28 cellular contexts compared by ENCODE assay signal in the genomic region with DNA sequence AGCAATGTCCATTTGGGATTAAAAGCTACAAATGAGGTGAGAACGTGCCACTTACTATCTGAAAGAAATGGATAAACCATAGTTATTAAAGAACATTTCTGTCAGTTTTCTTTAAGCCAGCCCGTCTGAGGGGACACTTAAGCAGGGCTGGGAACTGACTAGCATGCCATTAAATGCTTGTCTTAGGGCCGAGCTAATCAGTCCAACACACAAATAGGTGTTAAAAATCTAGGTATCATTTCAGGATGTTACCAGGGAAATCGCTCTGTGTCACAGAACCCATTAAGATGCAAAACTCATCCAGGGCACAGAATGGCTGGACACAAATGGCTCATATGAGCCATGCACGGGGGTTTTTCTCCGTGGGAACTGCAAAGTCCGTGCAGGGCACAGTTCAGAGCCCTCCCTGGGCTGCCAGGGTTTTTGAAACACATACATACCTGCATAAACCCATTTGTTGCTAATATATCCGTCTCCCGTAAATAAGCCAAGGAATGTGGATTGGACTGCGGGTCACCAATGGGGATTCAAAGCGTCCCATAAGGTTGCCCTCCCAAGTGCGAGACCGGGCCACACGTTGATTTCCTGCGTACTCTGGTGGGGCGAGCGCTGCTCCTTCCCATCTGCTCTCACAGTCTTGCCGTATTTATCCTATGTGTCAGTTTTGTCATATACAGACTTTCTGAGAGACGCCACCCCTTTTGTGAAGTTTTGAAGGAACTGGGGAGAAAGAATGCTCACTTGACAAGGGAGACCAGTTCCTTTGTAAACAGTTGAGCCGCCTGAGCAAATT. TPM values are rescaled to one million over a fixed set of nuclear protein-coding genes. Genes with fewer than 3 reads are reported as not detected.
DNase-seq lines count a peak whose midpoint lies in the region; ATAC-seq and TF ChIP-seq lines count a peak whose summit lies in the region.
"Had no signal": no experiment of that assay in that cellular context is flagged by ENCODE, and none has a peak within 500 bp of the region (broad histone marks: within the 10 kb centered on the region; RNA-seq: fewer than 3 reads in every experiment).

No MANE protein-coding gene starts in this region.

- CTCF ChIA-PET in activated CD4-positive, alpha-beta T cell treated with anti-CD3 and anti-CD28 coated beads for 36 hours (lab: Charles Lee), result no interaction called here

- H3K27me3 ChIP-seq in HUES6 (ENCODE audit: control insufficient read depth, insufficient read depth, low read length), result peaks cover 98% of the 10 kb centered on the region
- peaks cover 100% of the 10 kb centered on the region for H3K27me3 ChIP-seq in neural progenitor cell
- peaks cover 8% of the 10 kb centered on the region for H3K27me3 ChIP-seq in testis
- H3K27me3 ChIP-seq: MG63 had no signal

- H3K27me3 Mint-ChIP-seq in activated CD4-positive, alpha-beta T cell treated with anti-CD3 and anti-CD28 coated beads, Interleukin-2, amount 10 ng/mL, durations not matched to agents 24 days and 14 days, result peaks cover 78% of the 10 kb centered on the region
- H3K27me3 Mint-ChIP-seq in activated CD4-positive, alpha-beta T cell treated with anti-CD3 and anti-CD28 coated beads for 36 hours, result peaks cover 79% of the 10 kb centered on the region
- H3K27me3 Mint-ChIP-seq in glutamatergic neuron (ENCODE audit: unreplicated experiment), result peaks cover 40% of the 10 kb centered on the region
- peaks cover 76% of the 10 kb centered on the region for H3K27me3 Mint-ChIP-seq in neural progenitor cell (ENCODE audit: insufficient read depth, low read depth)

- H3K4me3 Mint-ChIP-seq in activated CD4-positive, alpha-beta T cell treated with anti-CD3 and anti-CD28 coated beads, Interleukin-2, amount 10 ng/mL, durations not matched to agents 24 days and 14 days, result no peak overlapping the region
- no peak overlapping the region for H3K4me3 Mint-ChIP-seq in activated CD4-positive, alpha-beta T cell treated with anti-CD3 and anti-CD28 coated beads for 36 hours
- H3K4me3 Mint-ChIP-seq in glutamatergic neuron (ENCODE audit: unreplicated experiment), result peak overlapping the region; percentile 21
- no peak overlapping the region for H3K4me3 Mint-ChIP-seq in neural progenitor cell
- H3K4me3 Mint-ChIP-seq: activated naive CD8-positive, alpha-beta T cell treated with anti-CD3 and anti-CD28 coated beads for 36 hours; activated T-helper 1 cell treated with anti-CD3 and anti-CD28 coated beads, Interleukin-12 subunit alpha, Interleukin-12 subunit beta, Interleukin-2, Interleukin-4 antibody, amounts not matched to agents 30 ng/mL and 10 ng/mL and 1 ng/mL, durations not matched to agents 14 hours and 24 hours and 36 hours; naive thymus-derived CD4-positive, alpha-beta T cell had no signal

- H3K9me3 ChIP-seq in HUES6 (ENCODE audit: control insufficient read depth, insufficient read depth, low read depth, low read length), result no peaks in the 10 kb centered on the region
- H3K9me3 ChIP-seq in neural progenitor cell (ENCODE audit: low read depth), result no peaks in the 10 kb centered on the region
- no peaks in the 10 kb centered on the region for H3K9me3 ChIP-seq in testis
- H3K9me3 ChIP-seq: A549, esophagus muscularis mucosa, gastrocnemius medialis, MG63, right atrium auricular region had no signal

- POLR2A ChIA-PET in activated CD4-positive, alpha-beta T cell treated with anti-CD3 and anti-CD28 coated beads for 36 hours (lab: Charles Lee), result no interaction called here

- no peak overlapping the region for H3K27ac ChIP-seq in HUES6 (ENCODE audit: low read depth, low read length)
- no peak overlapping the region for H3K27ac ChIP-seq in neural progenitor cell
- H3K27ac ChIP-seq in testis, result no peak overlapping the region
- H3K27ac ChIP-seq: A549, BLaER1, esophagus muscularis mucosa, gastrocnemius medialis, HL-60, right atrium auricular region had no signal

- peak overlapping the region; percentile 42 for H3K4me3 ChIP-seq in HUES6 (ENCODE audit: low read depth, low read length)
- no peak overlapping the region for H3K4me3 ChIP-seq in neural progenitor cell
- no peak overlapping the region for H3K4me3 ChIP-seq in testis
- H3K4me3 ChIP-seq: A549, BLaER1, esophagus muscularis mucosa, gastrocnemius medialis, MG63, right atrium auricular region had no signal

- H3K9me3 Mint-ChIP-seq in activated CD4-positive, alpha-beta T cell treated with anti-CD3 and anti-CD28 coated beads, Interleukin-2, amount 10 ng/mL, durations not matched to agents 24 days and 14 days, result peaks cover 24% of the 10 kb centered on the region
- H3K9me3 Mint-ChIP-seq in activated CD4-positive, alpha-beta T cell treated with anti-CD3 and anti-CD28 coated beads for 36 hours (ENCODE audit: low read depth), result no peaks in the 10 kb centered on the region
- peaks cover 13% of the 10 kb centered on the region for H3K9me3 Mint-ChIP-seq in glutamatergic neuron (ENCODE audit: unreplicated experiment)
- no peaks in the 10 kb centered on the region for H3K9me3 Mint-ChIP-seq in neural progenitor cell
- H3K9me3 Mint-ChIP-seq: activated naive CD8-positive, alpha-beta T cell treated with anti-CD3 and anti-CD28 coated beads for 36 hours had no signal

- H3K36me3 ChIP-seq in HUES6 (ENCODE audit: control insufficient read depth, insufficient read depth, low read length) (no peaks in the 10 kb centered on the region), neural progenitor cell (no peaks in the 10 kb centered on the region), testis (ENCODE audit: low read depth, missing control alignments) (no peaks in the 10 kb centered on the region)
- H3K36me3 ChIP-seq: BLaER1, esophagus muscularis mucosa, gastrocnemius medialis, MG63, right atrium auricular region had no signal

- peaks cover 7% of the 10 kb centered on the region for H3K36me3 Mint-ChIP-seq in activated CD4-positive, alpha-beta T cell treated with anti-CD3 and anti-CD28 coated beads, Interleukin-2, amount 10 ng/mL, durations not matched to agents 24 days and 14 days (ENCODE audit: low read depth)
- no peaks in the 10 kb centered on the region for H3K36me3 Mint-ChIP-seq in activated CD4-positive, alpha-beta T cell treated with anti-CD3 and anti-CD28 coated beads for 36 hours (ENCODE audit: low read depth)
- H3K36me3 Mint-ChIP-seq in glutamatergic neuron (ENCODE audit: unreplicated experiment) (peaks cover 4% of the 10 kb centered on the region), neural progenitor cell (no peaks in the 10 kb centered on the region)
- H3K36me3 Mint-ChIP-seq: activated naive CD8-positive, alpha-beta T cell treated with anti-CD3 and anti-CD28 coated beads for 36 hours; brain had no signal

- no peak for TF ChIP-seq POLR2A in testis (IDR thresholded peaks at IDR 0.05)

- H3K9ac ChIP-seq in HUES6 (ENCODE audit: low read length) (peak overlapping the region; percentile 43), neural progenitor cell (no peak overlapping the region)
- H3K9ac ChIP-seq: BLaER1 had no signal

- peaks cover 64% of the 10 kb centered on the region for H3F3A ChIP-seq in neural progenitor cell (ENCODE audit: low read depth)

- H3K4me2 ChIP-seq in neural progenitor cell, result peak overlapping the region; percentile 24
- H3K4me2 ChIP-seq: A549, BLaER1 had no signal

- H2AFZ ChIP-seq in neural progenitor cell (replicated peaks), result no peak overlapping the region

- H3K4me1 Mint-ChIP-seq in activated CD4-positive, alpha-beta T cell treated with anti-CD3 and anti-CD28 coated beads, Interleukin-2, amount 10 ng/mL, durations not matched to agents 24 days and 14 days, result peaks cover 6% of the 10 kb centered on the region
- peaks cover 8% of the 10 kb centered on the region for H3K4me1 Mint-ChIP-seq in activated CD4-positive, alpha-beta T cell treated with anti-CD3 and anti-CD28 coated beads for 36 hours
- peaks cover 23% of the 10 kb centered on the region for H3K4me1 Mint-ChIP-seq in glutamatergic neuron (ENCODE audit: low read depth, unreplicated experiment)
- peaks cover 37% of the 10 kb centered on the region for H3K4me1 Mint-ChIP-seq in neural progenitor cell

- H3K4me1 ChIP-seq in HUES6 (ENCODE audit: control insufficient read depth, insufficient read depth, low read length) (peaks cover 60% of the 10 kb centered on the region), neural progenitor cell (peaks cover 55% of the 10 kb centered on the region), testis (no peaks in the 10 kb centered on the region)
- H3K4me1 ChIP-seq: A549, BLaER1, gastrocnemius medialis had no signal

- H4K20me1 ChIP-seq in neural progenitor cell (ENCODE audit: low read depth), result peaks cover 74% of the 10 kb centered on the region

- no peak for DNase-seq in activated CD4-positive, alpha-beta T cell treated with anti-CD3 and anti-CD28 coated beads, Interleukin-2, amount 10 ng/mL, durations not matched to agents 24 days and 14 days
- DNase-seq in activated CD4-positive, alpha-beta T cell treated with anti-CD3 and anti-CD28 coated beads for 36 hours, result no peak
- no peak for DNase-seq in glutamatergic neuron
- peak; percentile 69 for DNase-seq in neural progenitor cell (ENCODE audit: low spot score)
- no peak for DNase-seq in AML-193 (lab: John Stamatoyannopoulos, UW)
- no peak for DNase-seq in testis
- DNase-seq in NCI-H226, result no peak
- DNase-seq: activated naive CD8-positive, alpha-beta T cell treated with anti-CD3 and anti-CD28 coated beads for 36 hours; effector memory CD4-positive, alpha-beta T cell; gastrocnemius medialis; left colon; mesenchymal stem cell; MG63; naive thymus-derived CD4-positive, alpha-beta T cell; NCI-H1436; NCI-H69; stimulated activated CD4-positive, alpha-beta T cell treated with anti-CD3 and anti-CD28 coated beads, Interleukin-15, amount 100 ng/mL, for 24 hours; stimulated activated CD8-positive, alpha-beta memory T cell treated with anti-CD3 and anti-CD28 coated beads, Interleukin-4, amount 100 ng/mL, for 48 hours had no signal

- no peak for ATAC-seq in activated CD4-positive, alpha-beta T cell treated with anti-CD3 and anti-CD28 coated beads for 36 hours
- ATAC-seq: A549; gastrocnemius medialis; left colon; naive thymus-derived CD4-positive, alpha-beta T cell had no signal

- H3K79me2 ChIP-seq in neural progenitor cell (ENCODE audit: low read depth), result no peaks in the 10 kb centered on the region

- TF ChIP-seq CTCF in glutamatergic neuron (IDR thresholded peaks at IDR 0.05; ENCODE audit: partially characterized antibody, unreplicated experiment) (no peak), neural progenitor cell (IDR thresholded peaks at IDR 0.05) (no peak), testis (IDR thresholded peaks at IDR 0.05) (no peak)

- intact Hi-C loops in activated CD4-positive, alpha-beta T cell treated with anti-CD3 and anti-CD28 coated beads, Interleukin-2, amount 10 ng/mL, durations not matched to agents 24 days and 14 days (cut with micrococcal nuclease), result no loop called here
- intact Hi-C loops in activated CD4-positive, alpha-beta T cell treated with anti-CD3 and anti-CD28 coated beads for 36 hours (cut with DNase I, micrococcal nuclease), result no loop called here
- intact Hi-C loops in testis (cut with DNase I; ENCODE audit: low total_unique reads), result no loop called here

- H3K27ac Mint-ChIP-seq in activated CD4-positive, alpha-beta T cell treated with anti-CD3 and anti-CD28 coated beads, Interleukin-2, amount 10 ng/mL, durations not matched to agents 24 days and 14 days, result peak overlapping the region; percentile 79
- H3K27ac Mint-ChIP-seq in activated CD4-positive, alpha-beta T cell treated with anti-CD3 and anti-CD28 coated beads for 36 hours, result no peak overlapping the region
- H3K27ac Mint-ChIP-seq in glutamatergic neuron (ENCODE audit: unreplicated experiment) (no peak overlapping the region), neural progenitor cell (no peak overlapping the region)
- H3K27ac Mint-ChIP-seq: activated naive CD8-positive, alpha-beta T cell treated with anti-CD3 and anti-CD28 coated beads for 36 hours; activated T-helper 1 cell treated with anti-CD3 and anti-CD28 coated beads, Interleukin-12 subunit alpha, Interleukin-12 subunit beta, Interleukin-2, Interleukin-4 antibody, amounts not matched to agents 30 ng/mL and 10 ng/mL and 1 ng/mL, durations not matched to agents 14 hours and 24 hours and 36 hours; brain had no signal

- 20 to 27% methylated on average over 20 of the region's 20 CpGs for WGBS in testis, 2 donors

RNA-seq across cellular contexts. Expression of gene GSC, which starts 5.4 kb away (rescaled TPM):
- not detected in 2 replicates for total RNA-seq in activated CD4-positive, alpha-beta T cell treated with anti-CD3 and anti-CD28 coated beads, Interleukin-2, amount 10 ng/mL, durations not matched to agents 24 days and 14 days
- total RNA-seq in activated CD4-positive, alpha-beta T cell treated with anti-CD3 and anti-CD28 coated beads for 36 hours, result not detected
- total RNA-seq in glutamatergic neuron (ENCODE audit: unreplicated experiment) (not detected), neural progenitor cell (ENCODE audit: low replicate concordance) (1.1 and 2.8 TPM in 2 replicates), testis (1 to 10 TPM; 2.0 TPM)
- 0.51 TPM for polyA plus RNA-seq in testis (ENCODE audit: insufficient read depth, low read depth, low replicate concordance)
- total RNA-seq: activated CD8-positive, alpha-beta memory T cell treated with anti-CD3 and anti-CD28 coated beads for 36 hours; activated naive CD8-positive, alpha-beta T cell treated with anti-CD3 and anti-CD28 coated beads for 36 hours; activated T-helper 1 cell treated with anti-CD3 and anti-CD28 coated beads, Interleukin-12 subunit alpha, Interleukin-12 subunit beta, Interleukin-2, Interleukin-4 antibody, amounts not matched to agents 30 ng/mL and 10 ng/mL and 1 ng/mL, durations not matched to agents 14 hours and 24 hours and 36 hours; left colon; naive thymus-derived CD4-positive, alpha-beta T cell; osteocyte had no signal
- polyA plus RNA-seq: naive thymus-derived CD4-positive, alpha-beta T cell had no signal
